18 cellular contexts compared by ENCODE assay signal in the genomic region with DNA sequence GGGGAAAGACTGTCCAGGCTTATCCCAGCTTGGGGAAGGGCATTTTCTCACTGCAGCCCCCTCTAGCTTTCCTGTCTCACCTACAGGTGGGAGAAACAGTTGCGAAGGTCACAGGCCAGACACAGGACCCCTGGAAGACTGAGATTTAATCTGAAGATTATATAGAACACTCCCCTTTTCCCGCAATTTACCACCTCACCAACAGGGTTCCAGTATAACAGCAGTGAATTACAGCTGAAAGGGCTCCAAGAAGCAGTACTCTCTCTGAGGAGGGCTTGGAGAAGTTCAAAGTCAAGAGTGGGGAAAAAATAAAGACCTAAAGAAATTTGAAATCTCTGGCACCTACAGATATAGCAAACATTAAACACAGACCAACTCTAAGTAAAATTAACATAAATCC.
A peak's percentile ranks its signal among the peaks of the same experiment; 100 is the strongest.
DNase-seq lines count a peak whose midpoint lies in the region; ATAC-seq, FAIRE-seq and TF ChIP-seq lines count a peak whose summit lies in the region.
"Had no signal": no experiment of that assay in that cellular context is flagged by ENCODE, and none has a peak within 500 bp of the region (broad histone marks: within the 10 kb centered on the region; RNA-seq: fewer than 3 reads in every experiment).

No MANE protein-coding gene starts in this region.

- H3K4me3 Mint-ChIP-seq in effector memory CD8-positive, alpha-beta T cell, result no peak overlapping the region
- H3K4me3 Mint-ChIP-seq: CD4-positive, CD25-positive, alpha-beta regulatory T cell; CD8-positive, alpha-beta memory T cell had no signal

- ATAC-seq in right cardiac atrium (no peak), HG03108 (IDR thresholded peaks at IDR 0.05; ENCODE audit: unreplicated experiment) (no peak)
- no peak for ATAC-seq in effector memory CD8-positive, alpha-beta T cell (replicated peaks)

- H2BK120ac ChIP-seq in mesendoderm (ENCODE audit: low read depth, low read length), result no peak overlapping the region

- H3K4me1 Mint-ChIP-seq in effector memory CD8-positive, alpha-beta T cell (ENCODE audit: low read depth in 2 of 2), result no peaks in the 10 kb centered on the region
- H3K4me1 Mint-ChIP-seq: CD4-positive, CD25-positive, alpha-beta regulatory T cell; CD8-positive, alpha-beta memory T cell had no signal

- no peaks in the 10 kb centered on the region for H3K79me1 ChIP-seq in mesendoderm (ENCODE audit: low read length)

- no peaks in the 10 kb centered on the region for H3K79me2 ChIP-seq in mesendoderm (ENCODE audit: control insufficient read depth, insufficient read depth, low read length)

- H3K18ac ChIP-seq in mesendoderm (ENCODE audit: low read length), result no peak overlapping the region

- H2AK5ac ChIP-seq in mesendoderm (ENCODE audit: low read length), result no peak overlapping the region

- no peak overlapping the region for H3K4ac ChIP-seq in mesendoderm (ENCODE audit: low read depth, low read length)

- no peak overlapping the region for H2BK15ac ChIP-seq in mesendoderm (replicated peaks; ENCODE audit: low read depth)

- H3K9me3 ChIP-seq in right atrium auricular region (peaks cover 0 to 20% of the 10 kb centered on the region in 2 donors), right cardiac atrium (ENCODE audit: control insufficient read depth, low read length) (peaks cover 2% of the 10 kb centered on the region)

- H3K4me1 ChIP-seq in right atrium auricular region (no peaks in the 10 kb centered on the region), right cardiac atrium (ENCODE audit: control insufficient read depth, insufficient read depth, low read length) (no peaks in the 10 kb centered on the region), mesendoderm (ENCODE audit: control insufficient read depth, low read depth, low read length) (no peaks in the 10 kb centered on the region)

- no peak overlapping the region for H2BK5ac ChIP-seq in mesendoderm (ENCODE audit: low read length)

- H3K27me3 Mint-ChIP-seq in effector memory CD8-positive, alpha-beta T cell, result peaks cover 76 to 85% of the 10 kb centered on the region in 2 donors

- H3K27me3 ChIP-seq in right atrium auricular region (no peaks in the 10 kb centered on the region), right cardiac atrium (ENCODE audit: control insufficient read depth, insufficient read depth) (no peaks in the 10 kb centered on the region), mesendoderm (ENCODE audit: insufficient read depth, low read length, poor library complexity) (no peaks in the 10 kb centered on the region)
- H3K27me3 ChIP-seq: BLaER1 treated with 17β-estradiol and CSF1 and Interleukin-3, amounts not matched to agents 10 nM and 100 nM had no signal

- H3K36me3 ChIP-seq in right atrium auricular region, result no peaks in the 10 kb centered on the region
- no peaks in the 10 kb centered on the region for H3K36me3 ChIP-seq in mesendoderm (ENCODE audit: control insufficient read depth, insufficient read depth, low read length)

- WGBS in right cardiac atrium, result 91% methylated on average over 2 of the region's 2 CpGs
- WGBS in mesendoderm (ENCODE audit: extremely low coverage, insufficient coverage, low lambda C conversion rate), result no CpG with 5 or more reads among the region's 2 CpGs

- peak overlapping the region; percentile 39 for H4K8ac ChIP-seq in mesendoderm (ENCODE audit: low read depth, low read length)

- H4K5ac ChIP-seq in mesendoderm (ENCODE audit: low read length), result no peak overlapping the region

- H3K27ac ChIP-seq in right atrium auricular region, result no peak overlapping the region
- H3K27ac ChIP-seq in right cardiac atrium (ENCODE audit: low read length), result no peak overlapping the region
- no peak overlapping the region for H3K27ac ChIP-seq in mesendoderm (ENCODE audit: low read depth, low read length)
- H3K27ac ChIP-seq: BLaER1 treated with 17β-estradiol and CSF1 and Interleukin-3, amounts not matched to agents 10 nM and 100 nM had no signal

- H3K4me2 ChIP-seq in mesendoderm (ENCODE audit: low read length), result no peak overlapping the region
- H3K4me2 ChIP-seq: BLaER1 treated with 17β-estradiol and CSF1 and Interleukin-3, amounts not matched to agents 10 nM and 100 nM had no signal

- DNase-seq in right atrium auricular region (ENCODE audit: low spot score), result peak; percentile 18
- no peak for DNase-seq in right cardiac atrium
- no peak for DNase-seq in HTR-8/SVneo (ENCODE audit: insufficient read length, low spot score)
- DNase-seq in mesendoderm, result peak; percentile 25
- no peak for DNase-seq in effector memory CD8-positive, alpha-beta T cell
- no peak for DNase-seq in C1 segment of cervical spinal cord (lab: John Stamatoyannopoulos, UW)
- DNase-seq: 8988T; CD4-positive, CD25-positive, alpha-beta regulatory T cell; CD8-positive, alpha-beta memory T cell; COR-L47; GOT3; H7 had no signal

- H3K56ac ChIP-seq in mesendoderm (ENCODE audit: low read length), result no peak overlapping the region

- intact Hi-C loops in right cardiac atrium (cut with DNase I), result no loop called here

- H3K9ac ChIP-seq in mesendoderm (ENCODE audit: low read length), result no peak overlapping the region
- H3K9ac ChIP-seq: BLaER1 treated with 17β-estradiol and CSF1 and Interleukin-3, amounts not matched to agents 10 nM and 100 nM had no signal

- H3K4me3 ChIP-seq in right atrium auricular region (no peak overlapping the region), right cardiac atrium (ENCODE audit: low read length) (no peak overlapping the region), mesendoderm (ENCODE audit: low read length) (no peak overlapping the region)
- H3K4me3 ChIP-seq: BLaER1 treated with 17β-estradiol and CSF1 and Interleukin-3, amounts not matched to agents 10 nM and 100 nM had no signal

- no peak overlapping the region for H3K23ac ChIP-seq in mesendoderm (ENCODE audit: low read length)

- no peak overlapping the region for H3K27ac Mint-ChIP-seq in effector memory CD8-positive, alpha-beta T cell
- H3K27ac Mint-ChIP-seq: CD4-positive, CD25-positive, alpha-beta regulatory T cell; CD8-positive, alpha-beta memory T cell had no signal

- H3K9me3 Mint-ChIP-seq in effector memory CD8-positive, alpha-beta T cell, result peaks cover 0 to 10% of the 10 kb centered on the region in 2 donors

- peak; percentile 66 for FAIRE-seq in HTR-8/SVneo (lab: Jason Lieb, UNC)
- FAIRE-seq: D721Med, G401.6, GM12891, GM18507 had no signal

- no peaks in the 10 kb centered on the region for H3K36me3 Mint-ChIP-seq in effector memory CD8-positive, alpha-beta T cell (ENCODE audit: insufficient read depth)
- H3K36me3 Mint-ChIP-seq: CD4-positive, CD25-positive, alpha-beta regulatory T cell; CD8-positive, alpha-beta memory T cell had no signal

- no peak for TF ChIP-seq CTCF in right atrium auricular region (IDR thresholded peaks at IDR 0.05)

Comparison
In these comparisons a context has a peak if more than half of its experiments do, and no peak if none do; other contexts are left out.
1. DNase-seq: peak in right atrium auricular region (single experiment) and mesendoderm (single experiment); none in right cardiac atrium (0 of 3), HTR-8/SVneo (single experiment), effector memory CD8-positive, alpha-beta T cell (0 of 3) and C1 segment of cervical spinal cord (0 of 14).